In the genomic region with DNA sequence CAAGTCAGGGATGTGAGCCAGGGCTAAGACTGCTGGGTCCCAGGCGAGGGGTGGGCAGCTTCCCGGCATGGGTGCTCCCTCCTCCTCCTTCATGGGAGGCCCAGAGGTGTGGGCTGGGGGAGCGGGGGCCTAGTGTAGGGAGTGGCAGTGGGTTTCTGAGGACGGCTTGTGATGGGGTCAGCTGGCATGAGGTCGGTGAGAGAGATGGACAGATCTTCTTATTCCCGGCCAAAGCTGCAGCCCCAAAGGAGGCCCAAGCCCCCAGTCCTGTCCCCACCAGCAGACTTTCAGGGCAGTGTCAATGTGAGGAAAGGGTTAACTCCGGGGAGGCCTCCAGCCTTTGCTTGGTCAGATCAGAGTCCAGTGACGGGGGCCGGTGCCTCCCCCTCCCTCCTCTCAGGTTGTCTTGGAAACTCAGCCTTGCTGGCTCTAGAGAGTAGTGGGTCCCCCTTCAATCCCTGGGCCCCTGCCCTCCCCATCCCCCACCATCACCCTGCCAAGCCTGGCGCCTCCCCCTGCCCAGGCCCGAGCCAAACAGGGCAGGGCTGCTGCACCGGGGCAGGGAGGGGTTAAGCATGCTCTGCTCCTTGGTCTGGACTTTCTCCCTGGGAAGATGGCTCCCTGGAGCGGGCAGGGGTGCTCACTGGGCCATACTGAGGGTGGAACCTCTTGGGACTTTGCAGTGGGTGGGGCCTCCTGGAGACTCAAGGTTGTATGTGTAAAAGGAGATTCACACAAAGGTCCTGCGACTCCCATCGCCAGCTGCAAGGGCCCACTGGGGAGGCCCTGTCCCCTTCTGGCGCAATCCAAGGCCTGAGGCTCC, we compare ENCODE assay signal across 15 cellular contexts. TPM values are rescaled to one million over a fixed set of nuclear protein-coding genes. Genes with fewer than 3 reads are reported as not detected.
A peak's percentile ranks its signal among the peaks of the same experiment; 100 is the strongest.
DNase-seq lines count a peak whose midpoint lies in the region; ATAC-seq and TF ChIP-seq lines count a peak whose summit lies in the region.
"Had no signal": no experiment of that assay in that cellular context is flagged by ENCODE, and none has a peak within 500 bp of the region (broad histone marks: within the 10 kb centered on the region; RNA-seq: fewer than 3 reads in every experiment).

No MANE protein-coding gene starts in this region.

- no peak overlapping the region for H3K4me3 Mint-ChIP-seq in natural killer cell
- H3K4me3 Mint-ChIP-seq in natural killer cell treated with Interleukin-12 subunit alpha and Interleukin-12 subunit beta and Interleukin-15 and Interleukin-18, amount 100 ng/mL, for 72 hours: no peak overlapping the region
- no peak overlapping the region for H3K4me3 Mint-ChIP-seq in effector memory CD8-positive, alpha-beta T cell
- H3K4me3 Mint-ChIP-seq in nephron progenitor cell: peak overlapping the region; percentile 60

- TF ChIP-seq CTCF in natural killer cell (IDR thresholded peaks at IDR 0.05) (no peak), nephron progenitor cell (IDR thresholded peaks at IDR 0.05) (no peak)

- H3K36me3 Mint-ChIP-seq in natural killer cell (peaks cover 5% of the 10 kb centered on the region), nephron progenitor cell (ENCODE audit: low read depth) (peaks cover 11% of the 10 kb centered on the region)
- H3K36me3 Mint-ChIP-seq in natural killer cell treated with Interleukin-12 subunit alpha and Interleukin-12 subunit beta and Interleukin-15 and Interleukin-18, amount 100 ng/mL, for 72 hours: peaks cover 3% of the 10 kb centered on the region
- H3K36me3 Mint-ChIP-seq in effector memory CD8-positive, alpha-beta T cell (ENCODE audit: insufficient read depth): peaks cover 73% of the 10 kb centered on the region

- ATAC-seq in natural killer cell (no peak), HG03571 (IDR thresholded peaks at IDR 0.05; ENCODE audit: unreplicated experiment) (no peak)
- no peak for ATAC-seq in natural killer cell treated with Interleukin-12 subunit alpha and Interleukin-12 subunit beta and Interleukin-15 and Interleukin-18, amount 100 ng/mL, for 72 hours
- ATAC-seq in effector memory CD8-positive, alpha-beta T cell (replicated peaks): no peak

- H3K27me3 Mint-ChIP-seq in natural killer cell (ENCODE audit: low read depth in 2 of 2): no peaks in the 10 kb centered on the region
- H3K27me3 Mint-ChIP-seq in natural killer cell treated with Interleukin-12 subunit alpha and Interleukin-12 subunit beta and Interleukin-15 and Interleukin-18, amount 100 ng/mL, for 72 hours: no peaks in the 10 kb centered on the region
- no peaks in the 10 kb centered on the region for H3K27me3 Mint-ChIP-seq in effector memory CD8-positive, alpha-beta T cell
- H3K27me3 Mint-ChIP-seq in nephron progenitor cell (ENCODE audit: low read depth, poor library complexity): no peaks in the 10 kb centered on the region

- peak overlapping the region; percentile 77 to 81 for H3K27ac Mint-ChIP-seq in natural killer cell
- peak overlapping the region in 1 of 2 donors; percentile 70 for H3K27ac Mint-ChIP-seq in natural killer cell treated with Interleukin-12 subunit alpha and Interleukin-12 subunit beta and Interleukin-15 and Interleukin-18, amount 100 ng/mL, for 72 hours
- peak overlapping the region; percentile 71 to 72 for H3K27ac Mint-ChIP-seq in effector memory CD8-positive, alpha-beta T cell
- peak overlapping the region; percentile 90 for H3K27ac Mint-ChIP-seq in nephron progenitor cell

- H3K4me1 Mint-ChIP-seq in natural killer cell (peaks cover 40 to 63% of the 10 kb centered on the region in 2 donors), nephron progenitor cell (peaks cover 81% of the 10 kb centered on the region)
- peaks cover 17 to 38% of the 10 kb centered on the region in 2 donors for H3K4me1 Mint-ChIP-seq in natural killer cell treated with Interleukin-12 subunit alpha and Interleukin-12 subunit beta and Interleukin-15 and Interleukin-18, amount 100 ng/mL, for 72 hours (ENCODE audit: low read depth in 2 of 2)
- peaks cover 42 to 48% of the 10 kb centered on the region in 2 donors for H3K4me1 Mint-ChIP-seq in effector memory CD8-positive, alpha-beta T cell (ENCODE audit: low read depth in 2 of 2)

- H3K9me3 Mint-ChIP-seq in natural killer cell: no peaks in the 10 kb centered on the region
- no peaks in the 10 kb centered on the region for H3K9me3 Mint-ChIP-seq in natural killer cell treated with Interleukin-12 subunit alpha and Interleukin-12 subunit beta and Interleukin-15 and Interleukin-18, amount 100 ng/mL, for 72 hours
- no peaks in the 10 kb centered on the region for H3K9me3 Mint-ChIP-seq in effector memory CD8-positive, alpha-beta T cell
- H3K9me3 Mint-ChIP-seq in nephron progenitor cell: no peaks in the 10 kb centered on the region

- DNase-seq in natural killer cell (no peak), nephron progenitor cell (peak; percentile 81), NCI-H2081 (lab: John Stamatoyannopoulos, UW) (no peak), NCI-H1105 (lab: John Stamatoyannopoulos, UW) (no peak)
- DNase-seq in natural killer cell treated with Interleukin-12 subunit alpha and Interleukin-12 subunit beta and Interleukin-15 and Interleukin-18, amount 100 ng/mL, for 72 hours (ENCODE audit: low spot score): no peak
- no peak for DNase-seq in effector memory CD8-positive, alpha-beta T cell
- no peak for DNase-seq in activated CD4-positive, alpha-beta T cell treated with anti-CD3 and anti-CD28 coated beads for 1 hour
- DNase-seq: activated CD8-positive, alpha-beta memory T cell treated with anti-CD3 and anti-CD28 coated beads, Interleukin-2, amount 50 U/mL, for 48 hours; GM23248; NCI-H1417; NCI-H524 treated with DMSO at 0.1 percent for 48 hours had no signal

- intact Hi-C loops in natural killer cell (cut with micrococcal nuclease): loop anchor here (2.0 kb wide), 1 partner anchor 13 kb away; no protein-coding TSS in a partner anchor

RNA-seq across cellular contexts. Expression of a gene that starts 12.4 kb away (rescaled TPM):
- total RNA-seq in natural killer cell: 10 to 100 TPM; 20.0 to 27.2 (median 24.8) TPM
- 10 to 100 TPM; 42.9 to 60.7 TPM for total RNA-seq in natural killer cell treated with Interleukin-12 subunit alpha and Interleukin-12 subunit beta and Interleukin-15 and Interleukin-18, amount 100 ng/mL, for 72 hours

RNA-seq across cellular contexts. Expression of a gene that starts 15.3 kb away (rescaled TPM):
- 100 to 1,000 TPM; 323 to 372 (median 362) TPM for total RNA-seq in natural killer cell
- total RNA-seq in natural killer cell treated with Interleukin-12 subunit alpha and Interleukin-12 subunit beta and Interleukin-15 and Interleukin-18, amount 100 ng/mL, for 72 hours: 100 to 1,000 TPM; 159 to 187 TPM

RNA-seq across cellular contexts. Expression of a gene that starts 26.7 kb away (rescaled TPM):
- 100 to 1,000 TPM; 150 to 184 (median 169) TPM for total RNA-seq in natural killer cell
- total RNA-seq in natural killer cell treated with Interleukin-12 subunit alpha and Interleukin-12 subunit beta and Interleukin-15 and Interleukin-18, amount 100 ng/mL, for 72 hours: 1 to 10 TPM; 1.3 to 3.3 TPM
- total RNA-seq: Daoy had no signal

RNA-seq across cellular contexts. Expression of a gene that starts 51.1 kb away (rescaled TPM):
- 10 to 100 TPM in 1 of 3 donors, 1 to 10 TPM in 2; 1.9 to 10.6 (median 8.7) TPM for total RNA-seq in natural killer cell
- 1 to 10 TPM in 1 of 2 donors, not detected in 1; 2.2 TPM for total RNA-seq in natural killer cell treated with Interleukin-12 subunit alpha and Interleukin-12 subunit beta and Interleukin-15 and Interleukin-18, amount 100 ng/mL, for 72 hours
- total RNA-seq: ascending aorta, Daoy, GM23248, HT1080 had no signal

Comparison
In these comparisons a context has a peak if more than half of its experiments do, and no peak if none do; other contexts are left out.
1. RNA of a gene that starts 26.7 kb away (total RNA-seq): 150 to 184 TPM in natural killer cell; 1.3 to 3.3 TPM in natural killer cell treated with Interleukin-12 subunit alpha and Interleukin-12 subunit beta and Interleukin-15 and Interleukin-18, amount 100 ng/mL, for 72 hours; every median in the first group is over 10 times any median in the second.